14 cellular contexts compared by ENCODE assay signal in genomic region chr17:71423871-71424546, GRCh38.
DNase-seq lines count a peak whose midpoint lies in the region; ATAC-seq, FAIRE-seq and TF ChIP-seq lines count a peak whose summit lies in the region.
"Had no signal": no experiment of that assay in that cellular context is flagged by ENCODE, and none has a peak within 500 bp of the region (broad histone marks: within the 10 kb centered on the region; RNA-seq: fewer than 3 reads in every experiment).

No MANE protein-coding gene starts in this region.

- no peak overlapping the region for H3K27ac Mint-ChIP-seq in naive thymus-derived CD4-positive, alpha-beta T cell
- H3K27ac Mint-ChIP-seq: memory B cell had no signal

- H3K27ac ChIP-seq in Karpas-422 (ENCODE audit: low read length), result peak overlapping the region; percentile 77
- H3K27ac ChIP-seq in SJSA1, result peak overlapping the region; percentile 16; the same call in 1 of the 2 replicates
- H3K27ac ChIP-seq in naive thymus-derived CD4-positive, alpha-beta T cell (ENCODE audit: low read depth, low read length), result no peak overlapping the region
- H3K27ac ChIP-seq: Peyer's patch, psoas muscle, testis had no signal

- FAIRE-seq in islet of Langerhans (lab: Jason Lieb, UNC), result peak; percentile 13

- no peaks in the 10 kb centered on the region for H3K4me1 Mint-ChIP-seq in naive thymus-derived CD4-positive, alpha-beta T cell
- H3K4me1 Mint-ChIP-seq: central memory CD8-positive, alpha-beta T cell; memory B cell had no signal

- intact Hi-C loops in naive thymus-derived CD4-positive, alpha-beta T cell (cut with micrococcal nuclease), result no loop called here

- H3K9me3 Mint-ChIP-seq in naive thymus-derived CD4-positive, alpha-beta T cell, result peaks cover 0 to 18% (median 11%) of the 10 kb centered on the region in 11 donors

- H3K4me3 Mint-ChIP-seq in naive thymus-derived CD4-positive, alpha-beta T cell, result no peak overlapping the region
- H3K4me3 Mint-ChIP-seq: central memory CD8-positive, alpha-beta T cell; memory B cell had no signal

- H3K79me2 ChIP-seq in Karpas-422 (ENCODE audit: low read length), result no peaks in the 10 kb centered on the region

- H3K9ac ChIP-seq in Karpas-422 (ENCODE audit: low read length), result no peak overlapping the region

- H3K9me3 ChIP-seq in Karpas-422 (ENCODE audit: low read length) (peaks cover 4% of the 10 kb centered on the region; the same call in 1 of the 2 replicates), SJSA1 (replicated peaks) (no peaks in the 10 kb centered on the region)
- H3K9me3 ChIP-seq in naive thymus-derived CD4-positive, alpha-beta T cell (ENCODE audit: control insufficient read depth in 2 of 3, low read length in 3 of 3), result no peaks in the 10 kb centered on the region
- H3K9me3 ChIP-seq: testis had no signal

- H3K36me3 ChIP-seq in Karpas-422 (ENCODE audit: insufficient read depth, low read length), result no peaks in the 10 kb centered on the region
- no peaks in the 10 kb centered on the region for H3K36me3 ChIP-seq in SJSA1
- H3K36me3 ChIP-seq in naive thymus-derived CD4-positive, alpha-beta T cell (ENCODE audit: control insufficient read depth in 2 of 3, insufficient read depth in 3 of 3, low read length in 3 of 3), result no peaks in the 10 kb centered on the region
- H3K36me3 ChIP-seq: Peyer's patch had no signal

- DNase-seq in Daoy (ENCODE audit: low read depth), result peak; percentile 78
- DNase-seq in Karpas-422, result peak; percentile 61
- peak in 1 of 2 experiments; percentile 42 for DNase-seq in SJSA1 (ENCODE audit: low read depth in 1 of 2, low spot score in 2 of 2)
- DNase-seq in NOMO-1 treated with dmso at 0.1 percent for 144 hours (lab: John Stamatoyannopoulos, UW; ENCODE audit: unreplicated experiment), result no peak
- no peak for DNase-seq in GM10266 (ENCODE audit: extremely low spot score)
- no peak for DNase-seq in SHP77 treated with DMSO at 0.1 percent for 48 hours (lab: John Stamatoyannopoulos, UW)
- DNase-seq in naive thymus-derived CD4-positive, alpha-beta T cell, result no peak
- DNase-seq: Peyer's patch, psoas muscle, testis had no signal

- peaks cover 24% of the 10 kb centered on the region for H3K4me1 ChIP-seq in Karpas-422 (ENCODE audit: low read length)
- peaks cover 15% of the 10 kb centered on the region for H3K4me1 ChIP-seq in SJSA1 (replicated peaks)
- H3K4me1 ChIP-seq in naive thymus-derived CD4-positive, alpha-beta T cell (ENCODE audit: control insufficient read depth in 2 of 2, insufficient read depth in 2 of 2, low read length in 2 of 2), result no peaks in the 10 kb centered on the region
- H3K4me1 ChIP-seq: Peyer's patch, psoas muscle, testis had no signal

- no peaks in the 10 kb centered on the region for H4K20me1 ChIP-seq in Karpas-422 (ENCODE audit: insufficient read depth, low read depth, low read length)

- no peaks in the 10 kb centered on the region for H3K36me3 Mint-ChIP-seq in naive thymus-derived CD4-positive, alpha-beta T cell
- H3K36me3 Mint-ChIP-seq: memory B cell had no signal

- H2AFZ ChIP-seq in Karpas-422 (ENCODE audit: low read length), result no peak overlapping the region

- CTCF ChIA-PET in naive thymus-derived CD4-positive, alpha-beta T cell (lab: Charles Lee), result no interaction called here

- H3K27me3 Mint-ChIP-seq in naive thymus-derived CD4-positive, alpha-beta T cell, result no peaks in the 10 kb centered on the region
- H3K27me3 Mint-ChIP-seq: central memory CD8-positive, alpha-beta T cell; memory B cell had no signal

- peak overlapping the region; percentile 53 for H3K4me2 ChIP-seq in Karpas-422 (ENCODE audit: low read depth, low read length, poor library complexity, severe bottlenecking)

- no peak for ATAC-seq in naive thymus-derived CD4-positive, alpha-beta T cell
- ATAC-seq: activated CD4-positive, CD25-positive, alpha-beta regulatory T cell treated with anti-CD3 and anti-CD28 coated beads, Interleukin-2, amount 50 U/mL, for 24 hours; psoas muscle had no signal

- H3K27me3 ChIP-seq in Karpas-422 (ENCODE audit: low read length) (no peaks in the 10 kb centered on the region), SJSA1 (replicated peaks) (no peaks in the 10 kb centered on the region)
- H3K27me3 ChIP-seq in naive thymus-derived CD4-positive, alpha-beta T cell (ENCODE audit: control insufficient read depth in 2 of 2, insufficient read depth in 2 of 2, low read length in 2 of 2), result no peaks in the 10 kb centered on the region
- H3K27me3 ChIP-seq: Peyer's patch, testis had no signal

- H3K4me3 ChIP-seq in Karpas-422 (ENCODE audit: low read length) (peak overlapping the region; percentile 18; the same call in 1 of the 2 replicates), SJSA1 (no peak overlapping the region)
- H3K4me3 ChIP-seq in naive thymus-derived CD4-positive, alpha-beta T cell (ENCODE audit: low read length), result no peak overlapping the region
- H3K4me3 ChIP-seq: Peyer's patch, psoas muscle, testis had no signal

- no peaks in the 10 kb centered on the region for H3K9me2 ChIP-seq in Karpas-422 (replicated peaks; ENCODE audit: insufficient read depth, low read length)

- TF ChIP-seq CTCF in GM10266 (IDR thresholded peaks at IDR 0.05; ENCODE audit: control insufficient read depth, insufficient read depth, low read depth, missing control alignments), result no peak

- POLR2A ChIA-PET in naive thymus-derived CD4-positive, alpha-beta T cell (lab: Charles Lee), result no interaction called here

Comparison
In these comparisons a context has a peak if more than half of its experiments do, and no peak if none do; other contexts are left out.
1. DNase-seq: peak in Daoy (single experiment) and Karpas-422 (single experiment); none in NOMO-1 treated with dmso at 0.1 percent for 144 hours (single experiment), GM10266 (single experiment), SHP77 treated with DMSO at 0.1 percent for 48 hours (single experiment) and naive thymus-derived CD4-positive, alpha-beta T cell (0 of 9).